20 cellular contexts compared by ENCODE assay signal in genomic region chr4:150262611-150263010, GRCh38.
DNase-seq lines count a peak whose midpoint lies in the region; ATAC-seq, FAIRE-seq and TF ChIP-seq lines count a peak whose summit lies in the region.
"Had no signal": no experiment of that assay in that cellular context is flagged by ENCODE, and none has a peak within 500 bp of the region (broad histone marks: within the 10 kb centered on the region; RNA-seq: fewer than 3 reads in every experiment).

No MANE protein-coding gene starts in this region.

- CTCF ChIA-PET in Panc1 (lab: Charles Lee), result no interaction called here

- POLR2A ChIA-PET in Panc1 (lab: Charles Lee), result no interaction called here

- H4K8ac ChIP-seq in neuronal stem cell (ENCODE audit: low read depth, low read length), result peak overlapping the region; percentile 54

- ATAC-seq in Panc1 (0 out of 2 replicates have a peak, but pooled peaks have one; percentile 38), HG03175 (IDR thresholded peaks at IDR 0.05; ENCODE audit: unreplicated experiment) (no peak), HG02642 (IDR thresholded peaks at IDR 0.05; ENCODE audit: poor library complexity, unreplicated experiment) (no peak)
- ATAC-seq: CD8-positive, alpha-beta T cell had no signal

- no peak overlapping the region for H3K4me2 ChIP-seq in neuronal stem cell (ENCODE audit: insufficient read depth, low read length, poor library complexity, severe bottlenecking)
- H3K4me2 ChIP-seq: BLaER1 treated with 17β-estradiol and CSF1 and Interleukin-3, amounts not matched to agents 10 nM and 100 nM had no signal

- no peak overlapping the region for H2BK5ac ChIP-seq in neuronal stem cell (ENCODE audit: low read length)

- no peaks in the 10 kb centered on the region for H3K4me1 ChIP-seq in Panc1 (ENCODE audit: control insufficient read depth, insufficient read depth, low read length)
- H3K4me1 ChIP-seq in neuronal stem cell (ENCODE audit: control insufficient read depth in 2 of 2, insufficient read depth in 1 of 2, low read depth in 1 of 2, low read length in 2 of 2), result peaks cover 0 to 2% of the 10 kb centered on the region in 2 donors
- no peaks in the 10 kb centered on the region for H3K4me1 ChIP-seq in HAP-1
- H3K4me1 ChIP-seq: BLaER1 treated with 17β-estradiol and CSF1 and Interleukin-3, amounts not matched to agents 10 nM and 100 nM had no signal

- H3K27ac ChIP-seq in Panc1 (ENCODE audit: low read length) (no peak overlapping the region), neuronal stem cell (replicated peaks; ENCODE audit: low read length) (no peak overlapping the region)
- H3K27ac ChIP-seq: BLaER1 treated with 17β-estradiol and CSF1 and Interleukin-3, amounts not matched to agents 10 nM and 100 nM had no signal

- no peak for TF ChIP-seq CTCF in Panc1 (IDR thresholded peaks at IDR 0.05)

- in situ Hi-C loops in Panc1 (cut with HindIII; ENCODE audit: low pct_unique_long_range_greater_than_20kb, low sequenced_read_pairs) (no loop called here), HAP-1 (cut with MboI; ENCODE audit: low sequenced_read_pairs) (no loop called here), KBM-7 (cut with MboI; ENCODE audit: low pct_unique_long_range_greater_than_20kb, low sequenced_read_pairs) (no loop called here)

- H2BK120ac ChIP-seq in neuronal stem cell (ENCODE audit: low read depth, low read length), result no peak overlapping the region

- DNase-seq in GM12892 (ENCODE audit: insufficient read length) (no peak), Panc1 (ENCODE audit: low read depth, low spot score) (no peak), left kidney (ENCODE audit: low read depth, low spot score) (peak; percentile 44), neuronal stem cell (ENCODE audit: low spot score) (no peak), HAP-1 (ENCODE audit: low spot score in 2 of 2) (no peak), KBM-7 (no peak)
- DNase-seq: ACHN; CD8-positive, alpha-beta T cell; COR-L47; DMS153; DMS79 treated with DMSO at 0.1 percent for 48 hours; EL; HCEC 1CT had no signal

- H3K27me3 ChIP-seq in Panc1 (ENCODE audit: control insufficient read depth, insufficient read depth, low read length), result no peaks in the 10 kb centered on the region
- no peaks in the 10 kb centered on the region for H3K27me3 ChIP-seq in neuronal stem cell (ENCODE audit: control insufficient read depth in 3 of 3, insufficient read depth in 3 of 3, low read depth in 1 of 3, low read length in 3 of 3)
- no peaks in the 10 kb centered on the region for H3K27me3 ChIP-seq in HAP-1 (ENCODE audit: low read depth)
- H3K27me3 ChIP-seq: BLaER1 treated with 17β-estradiol and CSF1 and Interleukin-3, amounts not matched to agents 10 nM and 100 nM had no signal

- no peak overlapping the region for H3K4me3 ChIP-seq in Panc1 (ENCODE audit: low read depth in 2 of 2, low read length in 2 of 2)
- H3K4me3 ChIP-seq in neuronal stem cell (ENCODE audit: low read length in 2 of 2), result no peak overlapping the region
- H3K4me3 ChIP-seq in HAP-1, result no peak overlapping the region
- H3K4me3 ChIP-seq: BLaER1 treated with 17β-estradiol and CSF1 and Interleukin-3, amounts not matched to agents 10 nM and 100 nM had no signal

- H3K14ac ChIP-seq in neuronal stem cell (ENCODE audit: low read length), result no peak overlapping the region

- H4K91ac ChIP-seq in neuronal stem cell (ENCODE audit: low read depth, low read length, poor library complexity), result no peak overlapping the region

- intact Hi-C loops in Panc1 (cut with micrococcal nuclease; ENCODE audit: unreplicated experiment), result no loop called here

- no peak overlapping the region for H2AFZ ChIP-seq in neuronal stem cell (ENCODE audit: low read length)

- peak; percentile 30 for FAIRE-seq in GM12892 (lab: Jason Lieb, UNC)
- FAIRE-seq: D721Med, G401.6, GM19239, H1 had no signal

- H3K79me1 ChIP-seq in neuronal stem cell (ENCODE audit: low read depth, low read length), result no peaks in the 10 kb centered on the region

- no peak overlapping the region for H3K9ac ChIP-seq in neuronal stem cell (ENCODE audit: low read depth, low read length, poor library complexity)
- H3K9ac ChIP-seq: BLaER1 treated with 17β-estradiol and CSF1 and Interleukin-3, amounts not matched to agents 10 nM and 100 nM had no signal

- no TSS peak for BruUV-seq in Panc1 (replicated peaks; lab: Mats Ljungman, UMichigan)

- H2BK15ac ChIP-seq in neuronal stem cell (ENCODE audit: low read length), result no peak overlapping the region

- H3K18ac ChIP-seq in neuronal stem cell (ENCODE audit: low read length), result no peak overlapping the region

- no peak overlapping the region for H3K23ac ChIP-seq in neuronal stem cell (ENCODE audit: low read depth, low read length, poor library complexity)

- no peak overlapping the region for H3K4ac ChIP-seq in neuronal stem cell (ENCODE audit: low read length)

- no CpG with 5 or more reads among the region's 6 CpGs for WGBS in neuronal stem cell (ENCODE audit: extremely low coverage in 2 of 2, insufficient read length in 2 of 2, insufficient replicate concordance in 1 of 2), 2 donors

- TF ChIP-seq POLR2A in GM12892 (IDR thresholded peaks at IDR 0.05; ENCODE audit: low read depth, low read length), result no peak

- no peaks in the 10 kb centered on the region for H3K36me3 ChIP-seq in Panc1 (ENCODE audit: control insufficient read depth, insufficient read depth, low read length)
- peaks cover 2 to 64% of the 10 kb centered on the region in 2 donors for H3K36me3 ChIP-seq in neuronal stem cell (replicated peaks in 1 of 2; ENCODE audit: control insufficient read depth in 2 of 2, insufficient read depth in 2 of 2, low read length in 2 of 2)
- no peaks in the 10 kb centered on the region for H3K36me3 ChIP-seq in HAP-1 (replicated peaks)

- H2AK5ac ChIP-seq in neuronal stem cell (ENCODE audit: low read depth, low read length), result no peak overlapping the region

- no peak overlapping the region for H2BK12ac ChIP-seq in neuronal stem cell (ENCODE audit: low read length)

- H3K9me3 ChIP-seq in Panc1 (ENCODE audit: control insufficient read depth, insufficient read depth, low read depth, low read length), result no peaks in the 10 kb centered on the region
- peaks cover 2 to 4% of the 10 kb centered on the region in 2 donors for H3K9me3 ChIP-seq in neuronal stem cell (replicated peaks in 1 of 2; ENCODE audit: control insufficient read depth in 2 of 2, insufficient read depth in 1 of 2, low read depth in 1 of 2, low read length in 2 of 2)
- no peaks in the 10 kb centered on the region for H3K9me3 ChIP-seq in HAP-1
- H3K9me3 ChIP-seq: BLaER1 treated with 17β-estradiol and CSF1 and Interleukin-3, amounts not matched to agents 10 nM and 100 nM had no signal
